Comparison of ENCODE assay signal across 8 cellular contexts in genomic region chrX:17860811-17861495, GRCh38. TPM values are rescaled to one million over a fixed set of nuclear protein-coding genes. Genes with fewer than 3 reads are reported as not detected.
A peak's percentile ranks its signal among the peaks of the same experiment; 100 is the strongest.
DNase-seq lines count a peak whose midpoint lies in the region; ATAC-seq and TF ChIP-seq lines count a peak whose summit lies in the region.

Gene RAI2, minus strand, starts transcription at chrX:17861298. Its CDS starts 59,288 bp downstream, at chrX:17802010.

- H4K20me1 ChIP-seq in GM23248 (ENCODE audit: insufficient read depth) = no peaks in the 10 kb centered on the region

- intact Hi-C loops in dendritic cell treated with granulocyte-macrophage colony-stimulating factor and Interleukin-4, amounts not matched to agents 40 ng/mL and 50 ng/mL, for 4 days (cut with micrococcal nuclease) = no loop called here
- intact Hi-C loops in mucosa of descending colon (cut with DNase I, micrococcal nuclease) = no loop called here

- H3K9me2 ChIP-seq in GM23248 (ENCODE audit: insufficient read depth) = no peaks in the 10 kb centered on the region

- no peaks in the 10 kb centered on the region for H3K4me1 ChIP-seq in GM23248 (ENCODE audit: insufficient read depth)
- no peaks in the 10 kb centered on the region for H3K4me1 ChIP-seq in mucosa of descending colon (ENCODE audit: low read depth)
- no peaks in the 10 kb centered on the region for H3K4me1 ChIP-seq in thoracic aorta (ENCODE audit: control insufficient read depth in 1 of 2, low read depth in 2 of 2)

- in situ Hi-C loops in GM23248 (cut with MboI) = no loop called here

- 0 to 1% methylated on average over 8 to 38 of the region's 98 CpGs for WGBS in GM23248 (ENCODE audit: low coverage in 1 of 2, low lambda C conversion rate in 2 of 2, missing lambda C conversion rate in 2 of 2), 2 experiments

- H3K36me3 Mint-ChIP-seq in dendritic cell treated with granulocyte-macrophage colony-stimulating factor and Interleukin-4, amounts not matched to agents 40 ng/mL and 50 ng/mL, for 4 days (ENCODE audit: low read depth) = no peaks in the 10 kb centered on the region

- H3K36me3 ChIP-seq in GM23248 (ENCODE audit: low read depth) = no peaks in the 10 kb centered on the region
- no peaks in the 10 kb centered on the region for H3K36me3 ChIP-seq in mucosa of descending colon (ENCODE audit: low read depth)
- H3K36me3 ChIP-seq in thoracic aorta = no peaks in the 10 kb centered on the region

- H3K9me3 Mint-ChIP-seq in dendritic cell treated with granulocyte-macrophage colony-stimulating factor and Interleukin-4, amounts not matched to agents 40 ng/mL and 50 ng/mL, for 4 days = no peaks in the 10 kb centered on the region

- no peak for DNase-seq in GM23248
- peak; percentile 32 for DNase-seq in T follicular helper cell (ENCODE audit: low read depth)
- DNase-seq in mucosa of descending colon = peak; percentile 31 to 52 (median 38)
- DNase-seq in thoracic aorta (ENCODE audit: low spot score) = no peak
- no peak for DNase-seq in AML-193 (lab: John Stamatoyannopoulos, UW)

- H3K4me3 ChIP-seq in GM23248 = peak within 1 kb of the TSS; percentile 29; the same call in 1 of the 2 replicates
- H3K4me3 ChIP-seq in mucosa of descending colon = no peak within 1 kb of the TSS
- H3K4me3 ChIP-seq in thoracic aorta = peak within 1 kb of the TSS; percentile 75

- H2AFZ ChIP-seq in GM23248 = 0 out of 2 replicates have a peak within 1 kb of the TSS, but pooled peaks have one; percentile 24

- H3K4me2 ChIP-seq in GM23248 (ENCODE audit: unreplicated experiment) = peak within 1 kb of the TSS; percentile 35

- no peaks in the 10 kb centered on the region for H3K79me2 ChIP-seq in GM23248 (ENCODE audit: insufficient read depth)

- H3K27me3 ChIP-seq in GM23248 (replicated peaks; ENCODE audit: insufficient read depth) = peaks cover 23% of the 10 kb centered on the region
- H3K27me3 ChIP-seq in thoracic aorta (replicated peaks; ENCODE audit: insufficient read depth) = no peaks in the 10 kb centered on the region

- no peaks in the 10 kb centered on the region for H3F3A ChIP-seq in GM23248 (ENCODE audit: insufficient read depth)

- no peak for TF ChIP-seq CTCF in mucosa of descending colon (IDR thresholded peaks at IDR 0.05)
- TF ChIP-seq CTCF in thoracic aorta (IDR thresholded peaks at IDR 0.05) = no peak

- peaks cover 68% of the 10 kb centered on the region for H3K27me3 Mint-ChIP-seq in dendritic cell treated with granulocyte-macrophage colony-stimulating factor and Interleukin-4, amounts not matched to agents 40 ng/mL and 50 ng/mL, for 4 days

- no peak within 1 kb of the TSS for H3K9ac ChIP-seq in GM23248

- H3K9me3 ChIP-seq in GM23248 (ENCODE audit: low read depth) = no peaks in the 10 kb centered on the region
- no peaks in the 10 kb centered on the region for H3K9me3 ChIP-seq in mucosa of descending colon
- H3K9me3 ChIP-seq in thoracic aorta = no peaks in the 10 kb centered on the region

- H3K27ac ChIP-seq in GM23248 (no peak within 1 kb of the TSS), thoracic aorta (peak within 1 kb of the TSS in 1 of 2 donors; percentile 37)

- no peaks in the 10 kb centered on the region for H3K4me1 Mint-ChIP-seq in dendritic cell treated with granulocyte-macrophage colony-stimulating factor and Interleukin-4, amounts not matched to agents 40 ng/mL and 50 ng/mL, for 4 days (ENCODE audit: low read depth)

- ATAC-seq in mucosa of descending colon (peak; percentile 46), thoracic aorta (ENCODE audit: insufficient number of reproducible peaks, low FRiP score, low read depth) (no peak), HG03097 (IDR thresholded peaks at IDR 0.05; ENCODE audit: low FRiP score, unreplicated experiment) (no peak), GM18517 (IDR thresholded peaks at IDR 0.05; ENCODE audit: unreplicated experiment) (no peak)

- no peak within 1 kb of the TSS for H3K27ac Mint-ChIP-seq in dendritic cell treated with granulocyte-macrophage colony-stimulating factor and Interleukin-4, amounts not matched to agents 40 ng/mL and 50 ng/mL, for 4 days

- H3K4me3 Mint-ChIP-seq in dendritic cell treated with granulocyte-macrophage colony-stimulating factor and Interleukin-4, amounts not matched to agents 40 ng/mL and 50 ng/mL, for 4 days = peak within 1 kb of the TSS; percentile 37

RNA-seq across cellular contexts. Expression of gene RAI2, which starts in this region (rescaled TPM):
- not detected in 2 replicates for total RNA-seq in GM23248 (2014; rRNA removed; shearing (Covaris generic))
- polyA plus RNA-seq in GM23248 (2016; fragmentation: Nextera tagmentation; extraction: Ambion mirVana) = not detected in 2 replicates
- total RNA-seq in mucosa of descending colon (10 to 100 TPM in 1 of 3 donors, 1 to 10 TPM in 2; 3.6 to 20.7 (median 4.7) TPM), thoracic aorta (10 to 100 TPM; 15.9 to 21.5 TPM)

Comparison
In these comparisons a context has a peak if more than half of its experiments do, and no peak if none do; other contexts are left out.
1. DNase-seq: peak in T follicular helper cell (single experiment) and mucosa of descending colon (3 of 3); none in GM23248 (single experiment), thoracic aorta (single experiment) and AML-193 (0 of 2).